Comparison of ENCODE assay signal across 27 cellular contexts in genomic region chr3:151944356-151944755, GRCh38.
"Had no signal": no experiment of that assay in that cellular context is flagged by ENCODE, and none has a peak within 500 bp of the region (broad histone marks: within the 10 kb centered on the region; RNA-seq: fewer than 3 reads in every experiment).

No MANE protein-coding gene starts in this region.

- H3K9me3 ChIP-seq: colonic mucosa, esophagus muscularis mucosa, esophagus squamous epithelium, gastrocnemius medialis, gastroesophageal sphincter, heart left ventricle, heart right ventricle had no signal

- H3K27me3 Mint-ChIP-seq: dendritic cell treated with granulocyte-macrophage colony-stimulating factor and Interleukin-4, amounts not matched to agents 40 ng/mL and 50 ng/mL, for 4 days had no signal

- H3K27ac Mint-ChIP-seq: dendritic cell treated with granulocyte-macrophage colony-stimulating factor and Interleukin-4, amounts not matched to agents 40 ng/mL and 50 ng/mL, for 4 days; effector memory CD8-positive, alpha-beta T cell; endodermal cell had no signal

- H3K27me3 ChIP-seq: colonic mucosa, dorsolateral prefrontal cortex, esophagus muscularis mucosa, esophagus squamous epithelium, foreskin keratinocyte, gastrocnemius medialis, gastroesophageal sphincter, heart left ventricle, heart right ventricle had no signal

- FAIRE-seq: colon, endothelial cell of umbilical vein had no signal

- H3K4me3 Mint-ChIP-seq: dendritic cell treated with granulocyte-macrophage colony-stimulating factor and Interleukin-4, amounts not matched to agents 40 ng/mL and 50 ng/mL, for 4 days; effector memory CD8-positive, alpha-beta T cell; endodermal cell had no signal

- DNase-seq: colonic mucosa; cortex of kidney; dermis blood vessel endothelial cell; dorsolateral prefrontal cortex; effector CD4-positive, alpha-beta T cell; effector CD8-positive, alpha-beta T cell; effector memory CD4-positive, alpha-beta T cell; effector memory CD8-positive, alpha-beta T cell; endodermal cell; erythroblast; esophagus squamous epithelium; foreskin fibroblast; foreskin keratinocyte; foreskin melanocyte; gastrocnemius medialis; glutamatergic neuron; head of caudate nucleus; heart left ventricle; heart right ventricle had no signal

- H3K36me3 ChIP-seq: colonic mucosa, esophagus muscularis mucosa, esophagus squamous epithelium, gastrocnemius medialis, gastroesophageal sphincter, heart left ventricle, heart right ventricle had no signal

- H3K4me1 ChIP-seq: colonic mucosa, esophagus muscularis mucosa, esophagus squamous epithelium, foreskin keratinocyte, gastrocnemius medialis, gastroesophageal sphincter, heart left ventricle, heart right ventricle had no signal

- H3K27ac ChIP-seq: colonic mucosa, coronary artery, dorsolateral prefrontal cortex, epithelial cell of prostate, esophagus muscularis mucosa, esophagus squamous epithelium, foreskin keratinocyte, gastrocnemius medialis, gastroesophageal sphincter, heart left ventricle, heart right ventricle had no signal

- H3K4me3 ChIP-seq: colonic mucosa, coronary artery, dorsolateral prefrontal cortex, esophagus muscularis mucosa, esophagus squamous epithelium, gastrocnemius medialis, gastroesophageal sphincter, heart left ventricle, heart right ventricle had no signal

- ATAC-seq: effector memory CD8-positive, alpha-beta T cell; esophagus mucosa; foreskin keratinocyte; gastrocnemius medialis; gastroesophageal sphincter; heart left ventricle; heart right ventricle had no signal

- H3K9me3 Mint-ChIP-seq: effector memory CD8-positive, alpha-beta T cell; endodermal cell had no signal
